Comparison of ENCODE assay signal across 21 cellular contexts in the genomic region with DNA sequence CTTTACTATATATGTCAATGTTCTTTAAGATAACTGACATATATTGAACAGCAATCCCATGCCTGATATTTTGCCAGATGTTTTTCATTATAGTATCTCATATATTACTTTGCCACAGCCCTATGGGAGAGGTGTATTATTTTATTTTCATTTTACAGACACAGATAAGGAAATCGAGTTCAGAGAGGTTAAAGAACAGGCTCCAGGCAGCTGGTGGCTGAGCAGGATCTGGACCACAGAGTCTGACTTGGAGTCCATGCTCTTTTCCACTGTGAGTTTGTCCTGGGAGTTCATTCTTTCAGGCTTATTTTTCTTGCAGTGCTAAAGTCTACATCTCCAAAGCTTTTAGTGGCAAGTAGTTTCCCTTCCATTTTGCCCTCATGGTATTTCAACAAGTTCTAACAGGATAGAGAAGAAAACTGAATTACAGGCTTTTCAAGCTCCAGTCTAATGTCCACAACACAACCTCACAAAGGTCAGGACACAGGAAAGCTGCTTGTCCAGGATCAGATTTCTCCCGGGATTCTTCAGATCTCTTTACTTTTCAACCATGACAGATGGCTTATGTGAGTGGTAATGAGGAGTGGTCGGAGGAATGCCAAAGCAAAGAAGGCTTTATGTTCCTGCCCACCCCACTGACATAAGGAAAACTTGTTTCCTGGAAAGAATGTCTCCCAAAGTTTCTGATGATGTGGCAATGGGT.
"Had no signal": no experiment of that assay in that cellular context is flagged by ENCODE, and none has a peak within 500 bp of the region (broad histone marks: within the 10 kb centered on the region; RNA-seq: fewer than 3 reads in every experiment).

No MANE protein-coding gene starts in this region.

- ATAC-seq: activated CD8-positive, alpha-beta T cell treated with anti-CD3 and anti-CD28 coated beads, Interleukin-2, amount 10 ng/mL, durations not matched to agents 7 days and 5 days; gastrocnemius medialis; pancreas; psoas muscle; stimulated activated memory B cell treated with anti-CD40 and anti-IgM and Interleukin-4, amounts not matched to agents 10 μg/mL and 1 μg/mL and 100 μg/mL, for 72 hours had no signal

- H3K36me3 ChIP-seq: breast epithelium, colonic mucosa, esophagus muscularis mucosa, gastrocnemius medialis, pancreas, right atrium auricular region, stomach, suprapubic skin, tibial nerve, WERI-Rb-1 had no signal

- H3K27ac ChIP-seq: breast epithelium, colonic mucosa, dorsolateral prefrontal cortex, esophagus muscularis mucosa, gastrocnemius medialis, pancreas, psoas muscle, right atrium auricular region, stomach, suprapubic skin, tibial nerve, WERI-Rb-1 had no signal

- H3K4me1 ChIP-seq: breast epithelium, colonic mucosa, esophagus muscularis mucosa, gastrocnemius medialis, pancreas, psoas muscle, right atrium auricular region, stomach, suprapubic skin, tibial nerve had no signal

- DNase-seq: activated CD4-positive, alpha-beta T cell treated with anti-CD3 and anti-CD28 coated beads, Interleukin-2, amount 10 ng/mL, durations not matched to agents 7 days and 5 days; activated CD4-positive, CD25-positive, alpha-beta regulatory T cell treated with anti-CD3 and anti-CD28 coated beads, Interleukin-2, amount 50 U/mL, for 72 hours; activated CD8-positive, alpha-beta T cell treated with anti-CD3 and anti-CD28 coated beads, Interleukin-2, amount 10 ng/mL, durations not matched to agents 7 days and 5 days; activated gamma-delta T cell treated with Interleukin-2 at 50 U/mL for 16 hours; activated T-cell treated with anti-CD3 and anti-CD28 coated beads, Interleukin-2, amount 50 U/mL, for 1 hour; colonic mucosa; dorsolateral prefrontal cortex; gastrocnemius medialis; hippocampal formation; kidney glomerular epithelial cell; pancreas; psoas muscle; stimulated activated CD4-positive, alpha-beta T cell treated with anti-CD3 and anti-CD28 coated beads, Interleukin-2, amount 100 ng/mL, for 24 hours; stomach; WERI-Rb-1 had no signal

- H3K9me3 ChIP-seq: breast epithelium, colonic mucosa, esophagus muscularis mucosa, gastrocnemius medialis, pancreas, psoas muscle, right atrium auricular region, stomach, suprapubic skin, tibial nerve had no signal

- H3K4me3 ChIP-seq: breast epithelium, colonic mucosa, dorsolateral prefrontal cortex, esophagus muscularis mucosa, gastrocnemius medialis, pancreas, psoas muscle, right atrium auricular region, stomach, suprapubic skin, tibial nerve had no signal

- H3K27me3 ChIP-seq: breast epithelium, colonic mucosa, dorsolateral prefrontal cortex, pancreas, right atrium auricular region had no signal
